ENCODE assay signal across 11 cellular contexts in genomic region chr3:22765679-22766078, GRCh38.
"Had no signal": no experiment of that assay in that cellular context is flagged by ENCODE, and none has a peak within 500 bp of the region (broad histone marks: within the 10 kb centered on the region; RNA-seq: fewer than 3 reads in every experiment).

No MANE protein-coding gene starts in this region.

- ATAC-seq: GM23338, HCT116 had no signal

- FAIRE-seq: H1, H54 had no signal

- H3K27ac ChIP-seq: GM23248 had no signal

- H3K9ac ChIP-seq: GM23248 had no signal

- H3K36me3 ChIP-seq: HAP-1 had no signal

- H3K4me3 ChIP-seq: GM23248, GM23338, HAP-1 had no signal

- H3K4me2 ChIP-seq: GM23338 had no signal

- H3K27ac Mint-ChIP-seq: GM23338, H9, HFFc6 had no signal

- H3K9me3 Mint-ChIP-seq: GM23338 had no signal

- H3K4me1 Mint-ChIP-seq: GM23338, H9 had no signal

- DNase-seq: GM23248, GOT3, H7, H9, HCEC 1CT, HFFc6 had no signal

- H2AFZ ChIP-seq: GM23248, GM23338 had no signal

- H3K9me3 ChIP-seq: HAP-1 had no signal

- H3K4me3 Mint-ChIP-seq: GM23338, H9, HFFc6 had no signal

- H3K4me1 ChIP-seq: HAP-1 had no signal
